1 cellular context compared by ENCODE assay signal in the genomic region with DNA sequence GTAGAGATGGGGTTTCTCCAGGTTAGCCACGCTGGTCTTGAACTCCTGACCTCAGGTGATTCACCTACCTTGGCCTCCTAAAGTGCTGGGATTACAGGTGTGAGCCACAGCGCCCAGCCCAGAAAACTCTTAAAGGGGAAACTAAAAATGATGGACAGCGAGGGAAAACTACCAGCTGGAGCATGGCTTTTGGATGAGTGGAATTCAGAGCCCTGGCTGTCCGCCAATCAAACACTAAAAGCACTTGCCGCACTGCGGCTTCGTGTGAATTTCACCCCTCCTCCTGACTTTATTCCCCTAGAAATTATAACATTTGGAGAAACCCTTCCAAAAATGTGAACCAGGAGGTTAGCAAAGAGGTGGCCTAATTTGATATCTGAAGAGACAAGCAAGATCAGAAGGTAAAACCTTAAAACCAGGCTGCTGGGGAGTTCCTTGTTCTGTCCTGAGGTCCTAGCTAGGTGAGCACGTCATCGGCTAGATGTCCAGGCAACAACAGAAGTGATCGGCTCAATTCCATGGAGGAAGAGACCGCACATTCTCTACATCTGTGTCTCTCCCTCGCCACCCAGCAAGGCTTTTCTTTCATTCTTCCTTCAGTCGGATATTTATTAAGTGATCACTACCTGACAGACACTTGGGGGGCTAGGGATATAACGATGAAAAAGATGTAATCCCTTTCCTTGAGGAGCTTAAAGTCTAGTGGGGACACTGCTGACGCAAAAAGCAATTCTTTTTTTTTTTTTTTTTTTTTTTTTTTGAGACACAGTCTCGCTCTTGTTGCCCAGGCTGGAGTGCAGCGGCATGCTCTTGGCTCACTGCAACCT.
TF ChIP-seq lines count a peak whose summit lies in the region.

No MANE protein-coding gene starts in this region.

TF ChIP-seq in K562, 482 proteins besides CTCF, POLR2A, EP300 and RAD21 (continues in another document):
- TF ChIP-seq SIN3B (IDR thresholded peaks at IDR 0.05; ENCODE audit: low read depth) = no peak
- TF ChIP-seq KAT2B (IDR thresholded peaks at IDR 0.05; ENCODE audit: low read depth, low read length) = no peak
- TF ChIP-seq POLR2AphosphoS2 (IDR thresholded peaks at IDR 0.05; ENCODE audit: low read length) = no peak
- TF ChIP-seq ZSCAN29 (IDR thresholded peaks at IDR 0.05) = no peak
- no peak for TF ChIP-seq PCBP1 (IDR thresholded peaks at IDR 0.05; ENCODE audit: low read depth, low read length, poor library complexity, severe bottlenecking)
- TF ChIP-seq MYNN (IDR thresholded peaks at IDR 0.05) = no peak
- no peak for TF ChIP-seq MYNN (CRISPR knock-in tag; IDR thresholded peaks at IDR 0.05)
- no peak for TF ChIP-seq STAT5B (CRISPR knock-in tag; IDR thresholded peaks at IDR 0.05)
- no peak for TF ChIP-seq CBFA2T2 (conservative IDR thresholded peaks at IDR 0.05)
- no peak for TF ChIP-seq ZBTB7A (IDR thresholded peaks at IDR 0.05; ENCODE audit: borderline replicate concordance, control insufficient read depth, low read depth, low read length)
- TF ChIP-seq PATZ1 (CRISPR knock-in tag; IDR thresholded peaks at IDR 0.05; ENCODE audit: borderline replicate concordance) = no peak
- TF ChIP-seq ARHGAP35 (IDR thresholded peaks at IDR 0.05; ENCODE audit: partially characterized antibody) = no peak
- TF ChIP-seq ZNF282 (CRISPR knock-in tag; IDR thresholded peaks at IDR 0.05) = no peak
- no peak for TF ChIP-seq SRSF1 (IDR thresholded peaks at IDR 0.05; ENCODE audit: low read depth, low read length)
- TF ChIP-seq KAT7 (CRISPR knock-in tag; IDR thresholded peaks at IDR 0.05; ENCODE audit: borderline replicate concordance) = peak; percentile 68; the same call in 1 of the 2 replicates
- TF ChIP-seq TAF1 (IDR thresholded peaks at IDR 0.05; ENCODE audit: control insufficient read depth, extremely low read depth, insufficient read depth, low read length, severe bottlenecking) = peak; percentile 25
- TF ChIP-seq ZNF764 (CRISPR knock-in tag; IDR thresholded peaks at IDR 0.05; ENCODE audit: low read depth) = no peak
- peak; percentile 29 for TF ChIP-seq MGA (IDR thresholded peaks at IDR 0.05)
- 0 out of 2 replicates have a peak, but pooled peaks have one; percentile 35 for TF ChIP-seq SPI1 (IDR thresholded peaks at IDR 0.05; ENCODE audit: borderline replicate concordance, low read depth, low read length)
- no peak for TF ChIP-seq ZZZ3 (IDR thresholded peaks at IDR 0.05)
- TF ChIP-seq NR2F6 (CRISPR knock-in tag; IDR thresholded peaks at IDR 0.05) = no peak
- no peak for TF ChIP-seq ZC3H11A (IDR thresholded peaks at IDR 0.05; ENCODE audit: low read depth, low read length)
- no peak for TF ChIP-seq ZNF586 (CRISPR knock-in tag; conservative IDR thresholded peaks at IDR 0.05)
- TF ChIP-seq ZBTB5 (IDR thresholded peaks at IDR 0.05) = no peak
- TF ChIP-seq DDX20 (tag; IDR thresholded peaks at IDR 0.05; ENCODE audit: low read depth) = no peak
- no peak for TF ChIP-seq ZNF217 (CRISPR knock-in tag; IDR thresholded peaks at IDR 0.05)
- TF ChIP-seq E2F5 (CRISPR knock-in tag; IDR thresholded peaks at IDR 0.05) = no peak
- peak; percentile 35; the same call in 1 of the 2 replicates for TF ChIP-seq RFX1 (IDR thresholded peaks at IDR 0.05)
- no peak for TF ChIP-seq LARP7 (IDR thresholded peaks at IDR 0.05)
- no peak for TF ChIP-seq MCM2 (IDR thresholded peaks at IDR 0.05; ENCODE audit: low read depth)
- TF ChIP-seq SMC3 (conservative IDR thresholded peaks at IDR 0.05; ENCODE audit: insufficient read depth, low read depth, low read length) = no peak
- TF ChIP-seq HDAC2 (IDR thresholded peaks at IDR 0.05) = no peak
- TF ChIP-seq MTA2 (IDR thresholded peaks at IDR 0.05; ENCODE audit: low read depth) = no peak
- TF ChIP-seq RHOXF2B (CRISPR knock-in tag; conservative IDR thresholded peaks at IDR 0.05) = no peak
- TF ChIP-seq BRD4 (IDR thresholded peaks at IDR 0.05) = 0 out of 2 replicates have a peak, but pooled peaks have one; percentile 3
- TF ChIP-seq BRF1 (IDR thresholded peaks at IDR 0.05; ENCODE audit: borderline replicate concordance, extremely low read depth, insufficient read length) = no peak
- TF ChIP-seq SUPT5H (IDR thresholded peaks at IDR 0.05) = no peak
- 0 out of 2 replicates have a peak, but pooled peaks have one; percentile 13 for TF ChIP-seq GABPA (tag; conservative IDR thresholded peaks at IDR 0.05; ENCODE audit: low read depth)
- TF ChIP-seq, protein P1, sequence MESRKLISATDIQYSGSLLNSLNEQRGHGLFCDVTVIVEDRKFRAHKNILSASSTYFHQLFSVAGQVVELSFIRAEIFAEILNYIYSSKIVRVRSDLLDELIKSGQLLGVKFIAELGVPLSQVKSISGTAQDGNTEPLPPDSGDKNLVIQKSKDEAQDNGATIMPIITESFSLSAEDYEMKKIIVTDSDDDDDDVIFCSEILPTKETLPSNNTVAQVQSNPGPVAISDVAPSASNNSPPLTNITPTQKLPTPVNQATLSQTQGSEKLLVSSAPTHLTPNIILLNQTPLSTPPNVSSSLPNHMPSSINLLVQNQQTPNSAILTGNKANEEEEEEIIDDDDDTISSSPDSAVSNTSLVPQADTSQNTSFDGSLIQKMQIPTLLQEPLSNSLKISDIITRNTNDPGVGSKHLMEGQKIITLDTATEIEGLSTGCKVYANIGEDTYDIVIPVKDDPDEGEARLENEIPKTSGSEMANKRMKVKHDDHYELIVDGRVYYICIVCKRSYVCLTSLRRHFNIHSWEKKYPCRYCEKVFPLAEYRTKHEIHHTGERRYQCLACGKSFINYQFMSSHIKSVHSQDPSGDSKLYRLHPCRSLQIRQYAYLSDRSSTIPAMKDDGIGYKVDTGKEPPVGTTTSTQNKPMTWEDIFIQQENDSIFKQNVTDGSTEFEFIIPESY (CRISPR knock-in tag; IDR thresholded peaks at IDR 0.05) = no peak
- TF ChIP-seq, protein P2, sequence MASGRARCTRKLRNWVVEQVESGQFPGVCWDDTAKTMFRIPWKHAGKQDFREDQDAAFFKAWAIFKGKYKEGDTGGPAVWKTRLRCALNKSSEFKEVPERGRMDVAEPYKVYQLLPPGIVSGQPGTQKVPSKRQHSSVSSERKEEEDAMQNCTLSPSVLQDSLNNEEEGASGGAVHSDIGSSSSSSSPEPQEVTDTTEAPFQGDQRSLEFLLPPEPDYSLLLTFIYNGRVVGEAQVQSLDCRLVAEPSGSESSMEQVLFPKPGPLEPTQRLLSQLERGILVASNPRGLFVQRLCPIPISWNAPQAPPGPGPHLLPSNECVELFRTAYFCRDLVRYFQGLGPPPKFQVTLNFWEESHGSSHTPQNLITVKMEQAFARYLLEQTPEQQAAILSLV (tag; IDR thresholded peaks at IDR 0.05) = no peak
